ENCODE assay signal across 24 cellular contexts in the genomic region with DNA sequence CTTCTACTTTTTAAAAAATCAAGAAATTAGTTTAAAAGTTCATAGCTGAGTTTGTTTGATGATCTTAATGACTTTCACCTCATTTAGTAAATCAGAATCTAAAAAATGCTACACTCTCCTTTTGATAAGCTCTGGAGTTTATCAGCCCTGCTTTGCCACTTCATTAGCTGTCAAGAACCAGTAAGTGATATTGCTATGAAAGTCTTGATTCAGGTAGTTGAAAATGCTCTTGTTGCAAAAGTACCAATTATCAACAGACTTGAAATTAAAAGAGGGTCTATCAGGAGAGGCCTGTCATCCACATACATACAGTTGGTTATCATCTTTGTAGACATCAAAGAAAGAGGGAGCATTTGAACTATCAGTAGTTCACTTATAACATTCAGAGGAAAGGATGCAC. TPM values are rescaled to one million over a fixed set of nuclear protein-coding genes. Genes with fewer than 3 reads are reported as not detected.
DNase-seq lines count a peak whose midpoint lies in the region; ATAC-seq, FAIRE-seq and TF ChIP-seq lines count a peak whose summit lies in the region.
"Had no signal": no experiment of that assay in that cellular context is flagged by ENCODE, and none has a peak within 500 bp of the region (broad histone marks: within the 10 kb centered on the region; RNA-seq: fewer than 3 reads in every experiment).

No MANE protein-coding gene starts in this region.

- POLR2A ChIA-PET in SK-N-SH (lab: Yijun Ruan, JAX) (no interaction called here), IMR-90 (lab: Charles Lee; ENCODE audit: unreplicated experiment) (no interaction called here)

- H3K9ac ChIP-seq in SK-N-SH (no peak overlapping the region), IMR-90 (ENCODE audit: low read depth, low read length) (no peak overlapping the region), keratinocyte (ENCODE audit: control insufficient read depth, extremely low read depth, insufficient read depth, low read length) (no peak overlapping the region)
- H3K9ac ChIP-seq: BLaER1 treated with 17β-estradiol and CSF1 and Interleukin-3, amounts not matched to agents 10 nM and 100 nM; GM23248 had no signal

- H3K4me2 ChIP-seq in SK-N-SH: no peak overlapping the region
- no peak overlapping the region for H3K4me2 ChIP-seq in IMR-90 (ENCODE audit: low read depth, low read length)
- H3K4me2 ChIP-seq in keratinocyte (ENCODE audit: control insufficient read depth, extremely low read depth, insufficient read depth, low read depth, low read length): no peak overlapping the region
- H3K4me2 ChIP-seq: BLaER1 treated with 17β-estradiol and CSF1 and Interleukin-3, amounts not matched to agents 10 nM and 100 nM had no signal

- no peaks in the 10 kb centered on the region for H3K9me1 ChIP-seq in IMR-90 (ENCODE audit: insufficient read depth, low read length)
- no peaks in the 10 kb centered on the region for H3K9me1 ChIP-seq in keratinocyte (ENCODE audit: control insufficient read depth, extremely low read depth, insufficient read depth, low read length)

- no peaks in the 10 kb centered on the region for H3K9me3 ChIP-seq in SK-N-SH
- no peaks in the 10 kb centered on the region for H3K9me3 ChIP-seq in IMR-90 (ENCODE audit: control insufficient read depth, insufficient read depth, low read length)
- no peaks in the 10 kb centered on the region for H3K9me3 ChIP-seq in keratinocyte (ENCODE audit: control insufficient read depth, low read depth, low read length)
- H3K9me3 ChIP-seq in sigmoid colon: no peaks in the 10 kb centered on the region
- H3K9me3 ChIP-seq: BE2C had no signal

- no peak overlapping the region for H4K5ac ChIP-seq in IMR-90 (ENCODE audit: low read depth, low read length)

- no peak for TF ChIP-seq CTCF in SK-N-SH (IDR thresholded peaks at IDR 0.05)
- TF ChIP-seq CTCF in IMR-90 (conservative IDR thresholded peaks at IDR 0.05; ENCODE audit: low read depth, low read length): no peak
- no peak for TF ChIP-seq CTCF in keratinocyte (optimal IDR thresholded peaks at IDR 0.05 in 1 of 3, IDR thresholded peaks at IDR 0.05 in 1 of 3, conservative IDR thresholded peaks at IDR 0.05 in 1 of 3; ENCODE audit: extremely low read depth in 1 of 3, insufficient read depth in 2 of 3, low read length in 3 of 3)
- TF ChIP-seq CTCF in sigmoid colon (IDR thresholded peaks at IDR 0.05): no peak

- no peak overlapping the region for H3K4me3 ChIP-seq in SK-N-SH (ENCODE audit: low read depth in 2 of 2, low read length in 1 of 2)
- no peak overlapping the region for H3K4me3 ChIP-seq in IMR-90 (ENCODE audit: insufficient read depth, low read depth, low read length)
- H3K4me3 ChIP-seq in keratinocyte (ENCODE audit: control insufficient read depth in 2 of 3, extremely low read depth in 1 of 3, insufficient read depth in 2 of 3, low read depth in 1 of 3, low read length in 3 of 3): no peak overlapping the region
- no peak overlapping the region for H3K4me3 ChIP-seq in sigmoid colon
- H3K4me3 ChIP-seq: BLaER1 treated with 17β-estradiol and CSF1 and Interleukin-3, amounts not matched to agents 10 nM and 100 nM; GM12878; GM23248 had no signal

- no peak overlapping the region for H2AFZ ChIP-seq in SK-N-SH (ENCODE audit: low read depth)
- H2AFZ ChIP-seq in IMR-90 (replicated peaks; ENCODE audit: low read length, poor library complexity): no peak overlapping the region
- no peak overlapping the region for H2AFZ ChIP-seq in keratinocyte (ENCODE audit: control insufficient read depth, low read length)
- H2AFZ ChIP-seq: GM23248 had no signal

- dilution Hi-C loops in IMR-90 (cut with HindIII; ENCODE audit: low sequenced_read_pairs, unreplicated experiment) (no loop called here), keratinocyte (cut with MboI; ENCODE audit: extremely low pct_ligation_motif_present, low sequenced_read_pairs) (no loop called here)

- H3K14ac ChIP-seq in IMR-90 (replicated peaks; ENCODE audit: low read depth, low read length): no peak overlapping the region

- no peak for DNase-seq in SK-N-SH
- DNase-seq in IMR-90: no peak
- peak; percentile 79 for DNase-seq in SK-N-DZ (ENCODE audit: low spot score)
- DNase-seq in keratinocyte (ENCODE audit: low read depth, low spot score): no peak
- no peak for DNase-seq in sigmoid colon
- no peak for DNase-seq in HUDEP-2 (lab: John Stamatoyannopoulos, UW; ENCODE audit: unreplicated experiment in 76 of 76)
- no peak for DNase-seq in EL
- DNase-seq: AML-193; BE2C; CD4-positive, alpha-beta T cell; CD8-positive, alpha-beta memory T cell; DMS 273 treated with DMSO at 0.1 percent for 48 hours; DND-41; GDM1; GM23248; H7; HCEC 1CT had no signal

- H3K36me3 ChIP-seq in SK-N-SH (replicated peaks in 1 of 2; ENCODE audit: control insufficient read depth in 1 of 2, insufficient read depth in 2 of 2, low read length in 1 of 2) (no peaks in the 10 kb centered on the region), IMR-90 (ENCODE audit: control insufficient read depth, insufficient read depth, low read length) (peaks cover 2% of the 10 kb centered on the region; the same call in 1 of the 2 replicates), keratinocyte (ENCODE audit: control insufficient read depth in 2 of 2, extremely low read depth in 1 of 2, insufficient read depth in 2 of 2, low read length in 2 of 2) (no peaks in the 10 kb centered on the region), sigmoid colon (no peaks in the 10 kb centered on the region)
- H3K36me3 ChIP-seq: BE2C; BLaER1 treated with 17β-estradiol and CSF1 and Interleukin-3, amounts not matched to agents 10 nM and 100 nM had no signal

- no peak overlapping the region for H3K56ac ChIP-seq in IMR-90 (ENCODE audit: extremely low read depth, insufficient read depth, low read length)

- H3K23ac ChIP-seq in IMR-90 (ENCODE audit: low read depth, low read length): no peak overlapping the region

- no peak overlapping the region for H2BK15ac ChIP-seq in IMR-90 (ENCODE audit: low read depth, low read length)

- no peaks in the 10 kb centered on the region for H3F3A ChIP-seq in SK-N-SH (replicated peaks; ENCODE audit: insufficient read depth)

- H3K4ac ChIP-seq in IMR-90 (ENCODE audit: low read depth, low read length): no peak overlapping the region

- H3K18ac ChIP-seq in IMR-90 (ENCODE audit: low read depth, low read length): no peak overlapping the region

- peak; percentile 62 for FAIRE-seq in keratinocyte (lab: Jason Lieb, UNC)
- FAIRE-seq: D721Med, GM12878, GM19239, H1 had no signal

- no peak overlapping the region for H2BK20ac ChIP-seq in IMR-90 (ENCODE audit: low read depth, low read length)

- H3K9me2 ChIP-seq in SK-N-SH: no peaks in the 10 kb centered on the region

- TF ChIP-seq RAD21 in SK-N-SH (IDR thresholded peaks at IDR 0.05; ENCODE audit: low read length): no peak
- TF ChIP-seq RAD21 in IMR-90 (IDR thresholded peaks at IDR 0.05; ENCODE audit: low read length): no peak

- peaks cover 0 to 29% of the 10 kb centered on the region in 2 experiments; a peak in 2 of 4 replicates for H3K4me1 ChIP-seq in SK-N-SH (ENCODE audit: control insufficient read depth in 1 of 2, insufficient read depth in 2 of 2, low read depth in 1 of 2, low read length in 1 of 2)
- H3K4me1 ChIP-seq in IMR-90 (ENCODE audit: control insufficient read depth, insufficient read depth, low read length): peaks cover 2% of the 10 kb centered on the region
- no peaks in the 10 kb centered on the region for H3K4me1 ChIP-seq in keratinocyte (ENCODE audit: control insufficient read depth, extremely low read depth, insufficient read depth, low read length)
- H3K4me1 ChIP-seq in sigmoid colon: peaks cover 0 to 39% (median 24%) of the 10 kb centered on the region in 4 donors
- H3K4me1 ChIP-seq: BLaER1 treated with 17β-estradiol and CSF1 and Interleukin-3, amounts not matched to agents 10 nM and 100 nM had no signal

- in situ Hi-C loops in IMR-90 (cut with MboI; ENCODE audit: low sequenced_read_pairs): no loop called here

- H4K8ac ChIP-seq in IMR-90 (ENCODE audit: low read depth in 2 of 2, low read length in 2 of 2): no peak overlapping the region

- no peak overlapping the region for H4K91ac ChIP-seq in IMR-90 (ENCODE audit: insufficient read depth, low read depth, low read length)

- intact Hi-C loops in IMR-90 (cut with micrococcal nuclease) (no loop called here), sigmoid colon (cut with DNase I) (no loop called here)

- H4K20me1 ChIP-seq in SK-N-SH (ENCODE audit: insufficient read depth) (no peaks in the 10 kb centered on the region), IMR-90 (ENCODE audit: insufficient read depth, low read length) (peaks cover 4% of the 10 kb centered on the region; the same call in 1 of the 2 replicates), keratinocyte (ENCODE audit: control insufficient read depth, extremely low read depth, insufficient read depth, low read length) (no peaks in the 10 kb centered on the region)
- H4K20me1 ChIP-seq: BLaER1 treated with 17β-estradiol and CSF1 and Interleukin-3, amounts not matched to agents 10 nM and 100 nM had no signal

- H3K27me3 ChIP-seq in SK-N-SH (ENCODE audit: insufficient read depth): no peaks in the 10 kb centered on the region
- no peaks in the 10 kb centered on the region for H3K27me3 ChIP-seq in IMR-90 (ENCODE audit: control insufficient read depth, insufficient read depth, low read length)
- H3K27me3 ChIP-seq in keratinocyte (ENCODE audit: control insufficient read depth, extremely low read depth, insufficient read depth, low read length): no peaks in the 10 kb centered on the region
- no peaks in the 10 kb centered on the region for H3K27me3 ChIP-seq in sigmoid colon
- H3K27me3 ChIP-seq: BE2C; BLaER1 treated with 17β-estradiol and CSF1 and Interleukin-3, amounts not matched to agents 10 nM and 100 nM had no signal

- BruUV-seq in IMR-90 (replicated peaks; lab: Mats Ljungman, UMichigan): no TSS peak

- H2BK120ac ChIP-seq in IMR-90 (ENCODE audit: low read depth, low read length): no peak overlapping the region

- H3K79me2 ChIP-seq in SK-N-SH (ENCODE audit: insufficient read depth) (no peaks in the 10 kb centered on the region), keratinocyte (ENCODE audit: control insufficient read depth, insufficient read depth, low read length) (no peaks in the 10 kb centered on the region)

- H2AK5ac ChIP-seq in IMR-90 (ENCODE audit: low read depth, low read length): no peak overlapping the region

- CTCF ChIA-PET in SK-N-SH (lab: Yijun Ruan, JAX) (interaction anchor here (1.4 kb wide), 1 partner anchor 10 kb away, joined by 6 read pairs; no protein-coding TSS in a partner anchor), IMR-90 (lab: Yijun Ruan, JAX) (no interaction called here)

- no peak for TF ChIP-seq POLR2A in IMR-90 (IDR thresholded peaks at IDR 0.05; ENCODE audit: low read depth, low read length)
- no peak for TF ChIP-seq POLR2A in sigmoid colon (IDR thresholded peaks at IDR 0.05)

- H2AK9ac ChIP-seq in IMR-90 (replicated peaks; ENCODE audit: low read depth, low read length, poor library complexity): no peak overlapping the region

- ATAC-seq in SK-N-SH treated with all-trans-retinoic acid at 6 μM for 48 hours (no peak), IMR-90 (ENCODE audit: low read depth) (no peak)
- ATAC-seq: GM12878 had no signal

- H3K27ac ChIP-seq in SK-N-SH (ENCODE audit: low read depth in 2 of 2, low read length in 1 of 2) (no peak overlapping the region), IMR-90 (ENCODE audit: insufficient read depth, low read length) (no peak overlapping the region), keratinocyte (ENCODE audit: control insufficient read depth, insufficient read depth, low read length) (no peak overlapping the region), sigmoid colon (no peak overlapping the region)
- H3K27ac ChIP-seq: BLaER1 treated with 17β-estradiol and CSF1 and Interleukin-3, amounts not matched to agents 10 nM and 100 nM; GM23248 had no signal

- H2BK5ac ChIP-seq in IMR-90 (ENCODE audit: low read depth, low read length, poor library complexity, severe bottlenecking): peak overlapping the region; percentile 24

- peaks cover 4 to 36% of the 10 kb centered on the region in 2 experiments for H3K79me1 ChIP-seq in IMR-90 (ENCODE audit: low read depth in 1 of 2, low read length in 2 of 2)

- TF ChIP-seq EP300 in SK-N-SH (IDR thresholded peaks at IDR 0.05; ENCODE audit: borderline replicate concordance in 1 of 2, low read depth in 1 of 2, low read length in 1 of 2): no peak
- TF ChIP-seq EP300 in sigmoid colon (IDR thresholded peaks at IDR 0.05): no peak

RNA-seq across cellular contexts. Expression of a gene that starts 41.6 kb away (rescaled TPM):
- polyA plus RNA-seq in SK-N-SH (2012; rRNA removed): 15.9 and 16.5 TPM in 2 replicates
- 19.7 and 22.3 TPM in 2 replicates for polyA plus RNA-seq in SK-N-SH (2012; cell fraction: cytosol; rRNA removed)
- 9.0 and 20.4 TPM in 2 replicates for polyA plus RNA-seq in SK-N-SH (2012; cell fraction: nucleus; rRNA removed)
- total RNA-seq in IMR-90 (2012; rRNA removed): 187 and 213 TPM in 2 replicates
- polyA plus RNA-seq in IMR-90 (2012; rRNA removed): 27.0 and 31.2 TPM in 2 replicates
- polyA plus RNA-seq in IMR-90 (2012; cell fraction: cytosol; rRNA removed): 4.9 and 6.8 TPM in 2 replicates
- 2.4 and 22.8 TPM in 2 replicates for polyA plus RNA-seq in IMR-90 (2012; cell fraction: nucleus; rRNA removed; ENCODE audit: low replicate concordance)
- polyA plus RNA-seq in SK-N-DZ (2014; cell fraction: cytosol; rRNA removed): 3.8 and 5.8 TPM in 2 replicates
- 3.2 and 4.4 TPM in 2 replicates for polyA plus RNA-seq in SK-N-DZ (2014; cell fraction: nucleus; rRNA removed)
- 0.90 to 3.7 TPM (median 2.1 TPM) in 3 replicates for polyA plus RNA-seq in keratinocyte
- polyA plus RNA-seq in keratinocyte (2011; ENCODE audit: low read depth): 0.80 TPM
- 0.52 and 1.1 TPM in 2 replicates for polyA plus RNA-seq in keratinocyte (2011; cell fraction: cytosol; rRNA removed)
- 2.2 and 3.1 TPM in 2 replicates for polyA plus RNA-seq in keratinocyte (2011; cell fraction: nucleus; rRNA removed)
- 0.16 and 3.5 TPM in 2 replicates for polyA plus RNA-seq in keratinocyte (2012; ENCODE audit: low replicate concordance)
- 2.2 to 6.3 TPM (median 3.3 TPM) in 3 replicates for polyA minus RNA-seq in keratinocyte
- polyA minus RNA-seq in keratinocyte (2011; cell fraction: cytosol; rRNA and poly(A)+ RNA removed): 0.38 TPM
- 2.0 and 7.4 TPM in 2 replicates for polyA minus RNA-seq in keratinocyte (2011; cell fraction: nucleus; rRNA and poly(A)+ RNA removed)
- total RNA-seq in sigmoid colon: 10 to 100 TPM; 50.1 to 83.8 (median 58.4) TPM
- polyA plus RNA-seq in sigmoid colon: 1 to 10 TPM in 2 of 3 donors, under 1 TPM in 1; 0.23 to 3.6 (median 3.1) TPM
- total RNA-seq: CD8-positive, alpha-beta memory T cell had no signal
- polyA plus RNA-seq: CD14-positive monocyte; CD8-positive, alpha-beta memory T cell had no signal
